Comparison of ENCODE assay signal across 22 cellular contexts in the genomic region with DNA sequence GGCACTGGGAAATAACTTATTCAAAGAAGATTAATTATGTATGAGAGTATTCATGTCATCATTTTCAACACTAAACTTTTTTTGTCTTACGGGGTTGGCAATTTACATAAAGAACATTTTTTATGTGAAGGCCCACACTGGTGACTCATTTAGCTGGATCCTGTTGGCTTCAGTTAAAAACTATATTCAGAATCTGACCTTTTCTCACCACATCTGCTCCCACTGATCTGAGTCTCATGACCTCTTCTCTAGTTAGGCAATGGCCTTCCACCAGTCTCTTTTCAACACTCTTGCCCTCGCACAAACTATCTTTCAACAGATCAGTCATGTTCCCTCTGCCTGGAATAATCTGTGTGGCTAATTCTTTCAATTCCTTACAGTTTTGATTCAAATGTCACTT. TPM values are rescaled to one million over a fixed set of nuclear protein-coding genes. Genes with fewer than 3 reads are reported as not detected.
A peak's percentile ranks its signal among the peaks of the same experiment; 100 is the strongest.
DNase-seq lines count a peak whose midpoint lies in the region; ATAC-seq and TF ChIP-seq lines count a peak whose summit lies in the region.
"Had no signal": no experiment of that assay in that cellular context is flagged by ENCODE, and none has a peak within 500 bp of the region (broad histone marks: within the 10 kb centered on the region; RNA-seq: fewer than 3 reads in every experiment).

No MANE protein-coding gene starts in this region.

- no peak for TF ChIP-seq POLR2A in esophagus muscularis mucosa (IDR thresholded peaks at IDR 0.05; ENCODE audit: low read depth)

- no peaks in the 10 kb centered on the region for H3K9me3 ChIP-seq in MG63
- H3K9me3 ChIP-seq in esophagus muscularis mucosa: no peaks in the 10 kb centered on the region

- TF ChIP-seq CTCF in brain microvascular endothelial cell (IDR thresholded peaks at IDR 0.05; ENCODE audit: low read depth, low read length, missing control alignments): no peak
- no peak for TF ChIP-seq CTCF in neural crest cell (conservative IDR thresholded peaks at IDR 0.05)
- no peak for TF ChIP-seq CTCF in esophagus muscularis mucosa (IDR thresholded peaks at IDR 0.05)
- TF ChIP-seq CTCF in osteocyte (IDR thresholded peaks at IDR 0.05): no peak

- H3K36me3 ChIP-seq in MG63 (no peaks in the 10 kb centered on the region), brain microvascular endothelial cell (replicated peaks) (no peaks in the 10 kb centered on the region), esophagus muscularis mucosa (no peaks in the 10 kb centered on the region)

- H3K27me3 Mint-ChIP-seq in neural crest cell (ENCODE audit: low read depth): no peaks in the 10 kb centered on the region
- H3K27me3 Mint-ChIP-seq in osteocyte (ENCODE audit: unreplicated experiment): no peaks in the 10 kb centered on the region
- H3K27me3 Mint-ChIP-seq: activated naive CD4-positive, alpha-beta T cell treated with anti-CD3 and anti-CD28 coated beads, Interleukin-2, amount 50 U/mL, for 24 hours; IgD-negative memory B cell had no signal

- peak; percentile 51 for DNase-seq in COLO829 (ENCODE audit: low spot score)
- peak; percentile 34 for DNase-seq in MG63
- peak; percentile 6 for DNase-seq in brain microvascular endothelial cell
- DNase-seq in neural crest cell (ENCODE audit: low read depth, low spot score): no peak
- no peak for DNase-seq in esophagus muscularis mucosa (ENCODE audit: extremely low spot score)
- no peak for DNase-seq in DMS79 (lab: John Stamatoyannopoulos, UW)
- no peak for DNase-seq in osteocyte (ENCODE audit: extremely low spot score, unreplicated experiment)
- DNase-seq: activated CD8-positive, alpha-beta memory T cell treated with anti-CD3 and anti-CD28 coated beads for 24 hours; activated T-cell treated with anti-CD3 and anti-CD28 coated beads, Interleukin-2, amount 50 U/mL, for 48 hours; C1 segment of cervical spinal cord; hippocampal formation; NCI-H187 treated with DMSO at 0.1 percent for 48 hours; NCI-H446; RPMI8226; T1000 had no signal

- no peak for ATAC-seq in HG02884 (IDR thresholded peaks at IDR 0.05; ENCODE audit: unreplicated experiment)
- ATAC-seq: foreskin keratinocyte had no signal

- intact Hi-C loops in esophagus muscularis mucosa (cut with DNase I): no loop called here

- H3K4me3 Mint-ChIP-seq in neural crest cell (no peak overlapping the region), osteocyte (ENCODE audit: unreplicated experiment) (no peak overlapping the region)
- H3K4me3 Mint-ChIP-seq: activated naive CD4-positive, alpha-beta T cell treated with anti-CD3 and anti-CD28 coated beads, Interleukin-2, amount 50 U/mL, for 24 hours; IgD-negative memory B cell had no signal

- in situ Hi-C loops in brain microvascular endothelial cell (cut with HindIII; ENCODE audit: low pct_ligation_motif_present, low sequenced_read_pairs): no loop called here

- H3K36me3 Mint-ChIP-seq in neural crest cell (ENCODE audit: low read depth) (no peaks in the 10 kb centered on the region), osteocyte (ENCODE audit: unreplicated experiment) (no peaks in the 10 kb centered on the region)
- H3K36me3 Mint-ChIP-seq: activated naive CD4-positive, alpha-beta T cell treated with anti-CD3 and anti-CD28 coated beads, Interleukin-2, amount 50 U/mL, for 24 hours; IgD-negative memory B cell had no signal

- H3K4me1 ChIP-seq in esophagus muscularis mucosa: peaks cover 0 to 7% (median 0%) of the 10 kb centered on the region in 4 donors
- H3K4me1 ChIP-seq: foreskin keratinocyte had no signal

- H3K27ac ChIP-seq in brain microvascular endothelial cell (no peak overlapping the region), esophagus muscularis mucosa (replicated peaks in 1 of 4) (no peak overlapping the region)
- H3K27ac ChIP-seq: coronary artery, foreskin keratinocyte had no signal

- WGBS in esophagus muscularis mucosa: 38% methylated on average over 2 of the region's 2 CpGs

- H3K4me1 Mint-ChIP-seq in neural crest cell (peaks cover 4% of the 10 kb centered on the region), osteocyte (ENCODE audit: unreplicated experiment) (no peaks in the 10 kb centered on the region)
- H3K4me1 Mint-ChIP-seq: activated naive CD4-positive, alpha-beta T cell treated with anti-CD3 and anti-CD28 coated beads, Interleukin-2, amount 50 U/mL, for 24 hours; IgD-negative memory B cell had no signal

- peaks cover 2% of the 10 kb centered on the region for H3K9me3 Mint-ChIP-seq in neural crest cell
- H3K9me3 Mint-ChIP-seq in osteocyte (ENCODE audit: unreplicated experiment): no peaks in the 10 kb centered on the region
- H3K9me3 Mint-ChIP-seq: activated naive CD4-positive, alpha-beta T cell treated with anti-CD3 and anti-CD28 coated beads, Interleukin-2, amount 50 U/mL, for 24 hours had no signal

- no peaks in the 10 kb centered on the region for H3K27me3 ChIP-seq in MG63
- H3K27me3 ChIP-seq in brain microvascular endothelial cell (replicated peaks): no peaks in the 10 kb centered on the region
- H3K27me3 ChIP-seq in esophagus muscularis mucosa: no peaks in the 10 kb centered on the region
- H3K27me3 ChIP-seq: foreskin keratinocyte had no signal

- no peak for TF ChIP-seq EP300 in esophagus muscularis mucosa (IDR thresholded peaks at IDR 0.05)

- H3K27ac Mint-ChIP-seq in neural crest cell (ENCODE audit: unreplicated experiment) (peak overlapping the region; percentile 51), osteocyte (ENCODE audit: unreplicated experiment) (no peak overlapping the region)
- H3K27ac Mint-ChIP-seq: activated naive CD4-positive, alpha-beta T cell treated with anti-CD3 and anti-CD28 coated beads, Interleukin-2, amount 50 U/mL, for 24 hours had no signal

- H3K4me3 ChIP-seq in MG63: no peak overlapping the region
- no peak overlapping the region for H3K4me3 ChIP-seq in brain microvascular endothelial cell (ENCODE audit: low read depth, low read length)
- no peak overlapping the region for H3K4me3 ChIP-seq in esophagus muscularis mucosa
- H3K4me3 ChIP-seq: coronary artery had no signal

RNA-seq across cellular contexts. Expression of gene TMPRSS15, which starts 53.4 kb away (rescaled TPM):
- total RNA-seq in MG63 (2014; rRNA removed; shearing (Covaris generic); ENCODE audit: low replicate concordance): 0.20 TPM in 1 of 2 replicates, not detected in the other
- not detected in 2 replicates for total RNA-seq in neural crest cell
- not detected for total RNA-seq in esophagus muscularis mucosa
- total RNA-seq in osteocyte: 0.71 and 1.3 TPM in 2 replicates
- total RNA-seq: foreskin keratinocyte, lower leg skin, mucosa of gallbladder had no signal

Comparison
In these comparisons a context has a peak if more than half of its experiments do, and no peak if none do; other contexts are left out.
1. DNase-seq: peak in COLO829 (single experiment), MG63 (single experiment) and brain microvascular endothelial cell (single experiment); none in neural crest cell (single experiment), esophagus muscularis mucosa (single experiment), DMS79 (single experiment) and osteocyte (single experiment).